37 cellular contexts compared by ENCODE assay signal in the genomic region with DNA sequence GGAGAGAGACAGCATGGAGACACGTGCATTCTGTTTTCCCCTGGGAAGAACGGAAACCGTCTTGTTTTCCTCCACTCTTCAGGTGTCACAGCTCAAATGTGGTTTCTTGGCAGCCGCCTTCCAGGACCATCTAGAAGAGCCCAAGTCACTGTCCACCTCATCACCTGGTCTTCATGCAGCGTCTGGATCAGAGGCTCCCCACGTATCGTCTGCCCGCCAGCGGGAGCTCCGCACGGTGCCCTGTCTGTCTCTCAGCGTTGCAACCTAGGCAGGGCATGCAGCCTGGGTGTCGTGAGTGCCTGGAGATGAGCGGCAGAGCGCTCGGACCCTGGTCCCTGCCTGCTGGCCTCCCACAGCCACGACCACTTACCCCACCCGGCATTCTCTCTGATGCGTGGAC.
DNase-seq lines count a peak whose midpoint lies in the region; FAIRE-seq and TF ChIP-seq lines count a peak whose summit lies in the region.
"Had no signal": no experiment of that assay in that cellular context is flagged by ENCODE, and none has a peak within 500 bp of the region (broad histone marks: within the 10 kb centered on the region; RNA-seq: fewer than 3 reads in every experiment).

No MANE protein-coding gene starts in this region.

- H3K27me3 Mint-ChIP-seq in chondrocyte (ENCODE audit: low read depth): no peaks in the 10 kb centered on the region
- H3K27me3 Mint-ChIP-seq: B cell; CD4-positive, alpha-beta memory T cell; CD4-positive, alpha-beta T cell; CD4-positive, CD25-positive, alpha-beta regulatory T cell; CD8-positive, alpha-beta memory T cell had no signal

- H3K4me1 Mint-ChIP-seq in chondrocyte (ENCODE audit: low read depth): no peaks in the 10 kb centered on the region
- H3K4me1 Mint-ChIP-seq: B cell; CD14-positive monocyte; CD4-positive, alpha-beta memory T cell; CD4-positive, CD25-positive, alpha-beta regulatory T cell; CD8-positive, alpha-beta memory T cell had no signal

- H3K9ac ChIP-seq in H1 (replicated peaks in 1 of 4; ENCODE audit: extremely low read depth in 1 of 4, low read depth in 3 of 4, low read length in 3 of 4) (no peak overlapping the region), kidney (ENCODE audit: low read length in 2 of 2) (no peak overlapping the region), neuronal stem cell (ENCODE audit: low read depth, low read length, poor library complexity) (no peak overlapping the region)
- H3K9ac ChIP-seq: BLaER1; BLaER1 treated with 17β-estradiol and CSF1 and Interleukin-3, amounts not matched to agents 10 nM and 100 nM had no signal

- no peak overlapping the region for H4K8ac ChIP-seq in H1 (ENCODE audit: extremely low read depth, insufficient read depth, low read length)
- H4K8ac ChIP-seq in neuronal stem cell (ENCODE audit: low read depth, low read length): no peak overlapping the region

- H3K4me1 ChIP-seq in H1 (replicated peaks in 1 of 4; ENCODE audit: control insufficient read depth in 3 of 4, insufficient read depth in 4 of 4, low read length in 3 of 4): no peaks in the 10 kb centered on the region
- no peaks in the 10 kb centered on the region for H3K4me1 ChIP-seq in kidney (ENCODE audit: control insufficient read depth in 1 of 2, insufficient read depth in 1 of 2, low read depth in 1 of 2, low read length in 2 of 2)
- no peaks in the 10 kb centered on the region for H3K4me1 ChIP-seq in neuronal stem cell (ENCODE audit: control insufficient read depth in 2 of 2, insufficient read depth in 1 of 2, low read depth in 1 of 2, low read length in 2 of 2)
- H3K4me1 ChIP-seq: A549, BE2C, Caco-2 had no signal

- no peaks in the 10 kb centered on the region for H4K20me1 ChIP-seq in H1 (replicated peaks in 1 of 2; ENCODE audit: control insufficient read depth in 1 of 2, insufficient read depth in 2 of 2, low read length in 2 of 2)
- H4K20me1 ChIP-seq: BLaER1 had no signal

- H4K91ac ChIP-seq in H1 (replicated peaks; ENCODE audit: insufficient read length, low read length) (no peak overlapping the region), neuronal stem cell (ENCODE audit: low read depth, low read length, poor library complexity) (no peak overlapping the region)

- H3K27ac ChIP-seq in H1 (ENCODE audit: low read depth, low read length) (no peak overlapping the region), kidney (ENCODE audit: low read depth in 2 of 2, low read length in 2 of 2) (no peak overlapping the region), neuronal stem cell (replicated peaks; ENCODE audit: low read length) (no peak overlapping the region)
- H3K27ac ChIP-seq: 22Rv1; A549; BLaER1; BLaER1 treated with 17β-estradiol and CSF1 and Interleukin-3, amounts not matched to agents 10 nM and 100 nM; C4-2B had no signal

- no peak overlapping the region for H3K4me3 ChIP-seq in H1 (ENCODE audit: extremely low read depth in 1 of 4, insufficient read depth in 2 of 4, low read depth in 3 of 4, low read length in 4 of 4)
- H3K4me3 ChIP-seq in kidney (ENCODE audit: low read length in 2 of 2): no peak overlapping the region
- H3K4me3 ChIP-seq in neuronal stem cell (ENCODE audit: low read length in 2 of 2): no peak overlapping the region
- H3K4me3 ChIP-seq: A549; BLaER1; BLaER1 treated with 17β-estradiol and CSF1 and Interleukin-3, amounts not matched to agents 10 nM and 100 nM had no signal

- H3K9me3 ChIP-seq in H1 (ENCODE audit: insufficient read depth in 2 of 2, low read depth in 1 of 2, low read length in 1 of 2) (no peaks in the 10 kb centered on the region), kidney (ENCODE audit: control insufficient read depth in 1 of 2, low read length in 2 of 2) (no peaks in the 10 kb centered on the region), neuronal stem cell (replicated peaks in 1 of 2; ENCODE audit: control insufficient read depth in 2 of 2, insufficient read depth in 1 of 2, low read depth in 1 of 2, low read length in 2 of 2) (no peaks in the 10 kb centered on the region)
- H3K9me3 ChIP-seq: A549; BE2C; BLaER1; BLaER1 treated with 17β-estradiol and CSF1 and Interleukin-3, amounts not matched to agents 10 nM and 100 nM; Caco-2 had no signal

- no peak for TF ChIP-seq EP300 in H1 (IDR thresholded peaks at IDR 0.05; ENCODE audit: borderline replicate concordance in 1 of 2, low read depth in 2 of 2, low read length in 2 of 2)

- TF ChIP-seq CTCF in chondrocyte (IDR thresholded peaks at IDR 0.05): no peak
- no peak for TF ChIP-seq CTCF in H1 (IDR thresholded peaks at IDR 0.05; ENCODE audit: control extremely low read depth in 1 of 3, insufficient read depth in 1 of 3, low read depth in 1 of 3, low read length in 3 of 3)
- TF ChIP-seq CTCF in kidney (IDR thresholded peaks at IDR 0.05; ENCODE audit: borderline replicate concordance, extremely low read depth, insufficient read depth): no peak

- H2AFZ ChIP-seq in H1 (ENCODE audit: low read length) (no peak overlapping the region), neuronal stem cell (ENCODE audit: low read length) (no peak overlapping the region)

- POLR2A ChIA-PET in H1 (lab: Charles Lee; ENCODE audit: partially characterized antibody): no interaction called here

- H2BK5ac ChIP-seq in H1 (ENCODE audit: low read depth, low read length) (no peak overlapping the region), neuronal stem cell (ENCODE audit: low read length) (no peak overlapping the region)

- H2AK5ac ChIP-seq in H1 (ENCODE audit: low read depth, low read length) (no peak overlapping the region), neuronal stem cell (ENCODE audit: low read depth, low read length) (no peak overlapping the region)

- no peak overlapping the region for H3K56ac ChIP-seq in H1 (replicated peaks; ENCODE audit: insufficient read length, low read depth, low read length)

- H3K27ac Mint-ChIP-seq in chondrocyte (ENCODE audit: unreplicated experiment): no peak overlapping the region
- H3K27ac Mint-ChIP-seq: B cell; CD4-positive, alpha-beta memory T cell; CD4-positive, alpha-beta T cell; CD4-positive, CD25-positive, alpha-beta regulatory T cell; CD8-positive, alpha-beta memory T cell; CD8-positive, alpha-beta T cell had no signal

- H3K23me2 ChIP-seq in H1 (ENCODE audit: low read depth, low read length): peaks cover 2% of the 10 kb centered on the region; the same call in 1 of the 2 replicates

- no peak overlapping the region for H2BK15ac ChIP-seq in H1 (ENCODE audit: low read length)
- H2BK15ac ChIP-seq in neuronal stem cell (ENCODE audit: low read length): no peak overlapping the region

- intact Hi-C loops in kidney (cut with DNase I): no loop called here

- H3K14ac ChIP-seq in H1 (ENCODE audit: insufficient read length): no peak overlapping the region
- peak overlapping the region; percentile 1 for H3K14ac ChIP-seq in neuronal stem cell (ENCODE audit: low read length)

- H2BK120ac ChIP-seq in H1 (replicated peaks; ENCODE audit: low read depth, low read length) (no peak overlapping the region), neuronal stem cell (ENCODE audit: low read depth, low read length) (no peak overlapping the region)

- H4K5ac ChIP-seq in H1 (ENCODE audit: insufficient read length, low read depth, low read length): no peak overlapping the region

- FAIRE-seq in H1 (lab: Jason Lieb, UNC) (no peak), kidney (lab: Jason Lieb, UNC) (no peak)
- FAIRE-seq: A204.1, A549, D721Med had no signal

- no peak overlapping the region for H3K4ac ChIP-seq in H1 (replicated peaks; ENCODE audit: insufficient read length, low read depth, low read length)
- H3K4ac ChIP-seq in neuronal stem cell (ENCODE audit: low read length): no peak overlapping the region

- TF ChIP-seq RAD21 in H1 (IDR thresholded peaks at IDR 0.05 in 1 of 2, conservative IDR thresholded peaks at IDR 0.05 in 1 of 2; ENCODE audit: low read depth in 2 of 2, low read length in 2 of 2): no peak

- H3K4me3 Mint-ChIP-seq in chondrocyte (ENCODE audit: unreplicated experiment): no peak overlapping the region
- H3K4me3 Mint-ChIP-seq: B cell; CD14-positive monocyte; CD4-positive, alpha-beta memory T cell; CD4-positive, alpha-beta T cell; CD4-positive, CD25-positive, alpha-beta regulatory T cell; CD8-positive, alpha-beta memory T cell; CD8-positive, alpha-beta T cell had no signal

- H3K4me2 ChIP-seq in H1 (ENCODE audit: insufficient read depth in 1 of 2, low read depth in 2 of 2, low read length in 2 of 2) (no peak overlapping the region), neuronal stem cell (ENCODE audit: insufficient read depth, low read length, poor library complexity, severe bottlenecking) (no peak overlapping the region)
- H3K4me2 ChIP-seq: A549, BLaER1 had no signal

- TF ChIP-seq POLR2A in H1 (IDR thresholded peaks at IDR 0.05; ENCODE audit: control extremely low read depth in 1 of 2, low read depth in 2 of 2, low read length in 2 of 2): no peak

- DNase-seq in chondrocyte (ENCODE audit: low spot score) (peak; percentile 83), H1 (ENCODE audit: low read depth in 1 of 2, low spot score in 2 of 2) (no peak), kidney (peak; percentile 37), neuronal stem cell (ENCODE audit: low spot score) (no peak), NCI-H2081 treated with DMSO at 0.1 percent for 48 hours (lab: John Stamatoyannopoulos, UW) (no peak), COLO668 (lab: John Stamatoyannopoulos, UW; ENCODE audit: unreplicated experiment) (no peak)
- no peak for DNase-seq in activated CD8-positive, alpha-beta memory T cell treated with anti-CD3 and anti-CD28 coated beads for 24 hours
- DNase-seq in stimulated activated CD4-positive, alpha-beta T cell treated with anti-CD3 and anti-CD28 coated beads, Interleukin-4, amount 100 ng/mL, for 4 hours: no peak
- DNase-seq: 8988T; ACHN; AML-193; BE2C; C1 segment of cervical spinal cord; Caco-2; Calu3; CD4-positive, alpha-beta memory T cell; CD4-positive, alpha-beta T cell; CD4-positive, CD25-positive, alpha-beta regulatory T cell; CD8-positive, alpha-beta memory T cell; CD8-positive, alpha-beta T cell; COR-L47; DMS 273 treated with DMSO at 0.1 percent for 48 hours; DMS153; DMS53; DMS79; DMS79 treated with DMSO at 0.1 percent for 48 hours; DND-41; EL had no signal

- no peaks in the 10 kb centered on the region for H3K79me1 ChIP-seq in H1 (ENCODE audit: low read depth, low read length)
- H3K79me1 ChIP-seq in neuronal stem cell (ENCODE audit: low read depth, low read length): no peaks in the 10 kb centered on the region

- H3K36me3 Mint-ChIP-seq in chondrocyte (ENCODE audit: low read depth): no peaks in the 10 kb centered on the region
- H3K36me3 Mint-ChIP-seq: CD14-positive monocyte; CD4-positive, alpha-beta memory T cell; CD4-positive, CD25-positive, alpha-beta regulatory T cell; CD8-positive, alpha-beta memory T cell; CD8-positive, alpha-beta T cell had no signal

- CTCF ChIA-PET in H1 (lab: Charles Lee; ENCODE audit: partially characterized antibody): interaction anchor here (1.1 to 1.3 kb wide), 2 partner anchors 293 to 298 kb away, joined by 3 to 6 read pairs; no protein-coding TSS in a partner anchor

- H2BK20ac ChIP-seq in H1 (ENCODE audit: low read length): no peak overlapping the region

- H2BK12ac ChIP-seq in H1 (ENCODE audit: low read depth, low read length) (0 out of 2 replicates have a peak overlapping the region, but pooled peaks have one; percentile 33), neuronal stem cell (ENCODE audit: low read length) (peak overlapping the region; percentile 82)

- H3K36me3 ChIP-seq in H1 (ENCODE audit: control insufficient read depth in 2 of 4, insufficient read depth in 4 of 4, low read length in 3 of 4) (no peaks in the 10 kb centered on the region), kidney (ENCODE audit: control insufficient read depth in 1 of 2, insufficient read depth in 2 of 2, low read length in 2 of 2) (no peaks in the 10 kb centered on the region), neuronal stem cell (replicated peaks in 1 of 2; ENCODE audit: control insufficient read depth in 2 of 2, insufficient read depth in 2 of 2, low read length in 2 of 2) (no peaks in the 10 kb centered on the region)
- H3K36me3 ChIP-seq: BLaER1; BLaER1 treated with 17β-estradiol and CSF1 and Interleukin-3, amounts not matched to agents 10 nM and 100 nM had no signal

- H3K27me3 ChIP-seq in H1 (replicated peaks in 1 of 4; ENCODE audit: control insufficient read depth in 3 of 4, extremely low read depth in 1 of 4, insufficient read depth in 3 of 4, low read length in 3 of 4) (no peaks in the 10 kb centered on the region), neuronal stem cell (ENCODE audit: control insufficient read depth in 3 of 3, insufficient read depth in 3 of 3, low read depth in 1 of 3, low read length in 3 of 3) (peaks cover 0 to 6% (median 0%) of the 10 kb centered on the region in 3 experiments)
- H3K27me3 ChIP-seq: BE2C; BLaER1; BLaER1 treated with 17β-estradiol and CSF1 and Interleukin-3, amounts not matched to agents 10 nM and 100 nM had no signal

- 93% methylated on average over 18 of the region's 19 CpGs; no CpG with 5 or more reads in 1 of the 2 experiments for WGBS in H1 (ENCODE audit: extremely low coverage in 1 of 2, insufficient coverage in 1 of 2, insufficient read length in 1 of 2, insufficient replicate concordance in 2 of 2, low coverage in 1 of 2, low lambda C conversion rate in 2 of 2, missing lambda C conversion rate in 1 of 2), 2 experiments
- no CpG with 5 or more reads among the region's 19 CpGs for WGBS in neuronal stem cell (ENCODE audit: extremely low coverage in 2 of 2, insufficient read length in 2 of 2, insufficient replicate concordance in 1 of 2), 2 donors

- H3K18ac ChIP-seq in H1 (ENCODE audit: extremely low read depth, low read length) (no peak overlapping the region), neuronal stem cell (ENCODE audit: low read length) (no peak overlapping the region)

- no peaks in the 10 kb centered on the region for H3K79me2 ChIP-seq in H1 (ENCODE audit: control insufficient read depth in 1 of 2, insufficient read depth in 2 of 2, low read length in 2 of 2)

- H3K23ac ChIP-seq in H1 (ENCODE audit: insufficient read length): no peak overlapping the region
- no peak overlapping the region for H3K23ac ChIP-seq in neuronal stem cell (ENCODE audit: low read depth, low read length, poor library complexity)

- no peaks in the 10 kb centered on the region for H3K9me3 Mint-ChIP-seq in chondrocyte (ENCODE audit: low read depth)
- H3K9me3 Mint-ChIP-seq: CD4-positive, alpha-beta memory T cell; CD4-positive, alpha-beta T cell; CD8-positive, alpha-beta memory T cell; CD8-positive, alpha-beta T cell had no signal

Comparison
In these comparisons a context has a peak if more than half of its experiments do, and no peak if none do; other contexts are left out.
1. DNase-seq: peak in chondrocyte (single experiment) and kidney (single experiment); none in H1 (0 of 2), neuronal stem cell (single experiment), NCI-H2081 treated with DMSO at 0.1 percent for 48 hours (single experiment), activated CD8-positive, alpha-beta memory T cell treated with anti-CD3 and anti-CD28 coated beads for 24 hours (single experiment), stimulated activated CD4-positive, alpha-beta T cell treated with anti-CD3 and anti-CD28 coated beads, Interleukin-4, amount 100 ng/mL, for 4 hours (0 of 2) and COLO668 (single experiment).